In genomic region chr17:50638851-50639767, GRCh38 we compare ENCODE assay signal across 8 cellular contexts. TPM values are rescaled to one million over a fixed set of nuclear protein-coding genes. Genes with fewer than 3 reads are reported as not detected.
DNase-seq lines count a peak whose midpoint lies in the region; ATAC-seq and TF ChIP-seq lines count a peak whose summit lies in the region.
"Had no signal": no experiment of that assay in that cellular context is flagged by ENCODE, and none has a peak within 500 bp of the region (broad histone marks: within the 10 kb centered on the region; RNA-seq: fewer than 3 reads in every experiment).

No MANE protein-coding gene starts in this region.

- H3K9ac ChIP-seq in smooth muscle cell (ENCODE audit: low read depth): peak overlapping the region; percentile 19

- H3K27me3 ChIP-seq in smooth muscle cell (ENCODE audit: low read depth): peaks cover 27% of the 10 kb centered on the region

- H3F3A ChIP-seq in smooth muscle cell (ENCODE audit: low read depth): peaks cover 29% of the 10 kb centered on the region

- H2AFZ ChIP-seq in smooth muscle cell (ENCODE audit: low read depth): no peak overlapping the region

- H3K4me1 ChIP-seq in smooth muscle cell (ENCODE audit: low read depth): peaks cover 23% of the 10 kb centered on the region

- no peaks in the 10 kb centered on the region for H4K20me1 ChIP-seq in smooth muscle cell (ENCODE audit: low read depth)

- no peak for TF ChIP-seq CTCF in HFF-Myc (IDR thresholded peaks at IDR 0.05; ENCODE audit: low read depth, low read length, missing control alignments)
- TF ChIP-seq CTCF in WI38 (IDR thresholded peaks at IDR 0.05; ENCODE audit: low read depth, low read length): no peak
- TF ChIP-seq CTCF in smooth muscle cell (IDR thresholded peaks at IDR 0.05; ENCODE audit: borderline replicate concordance, insufficient read depth, poor library complexity, severe bottlenecking): no peak

- no peaks in the 10 kb centered on the region for H3K9me3 ChIP-seq in smooth muscle cell (replicated peaks; ENCODE audit: low read depth)

- H3K27ac ChIP-seq in smooth muscle cell (ENCODE audit: low read depth): peak overlapping the region; percentile 92
- H3K27ac ChIP-seq: SK-N-MC had no signal

- DNase-seq in HFF-Myc (ENCODE audit: extremely low read depth, low read depth) (peak; percentile 91), left ventricle myocardium superior (peak; percentile 88), smooth muscle cell (lab: John Stamatoyannopoulos, UW; ENCODE audit: unreplicated experiment) (peak; percentile 74)

- intact Hi-C loops in left ventricle myocardium superior (cut with micrococcal nuclease): no loop called here

- peak overlapping the region; percentile 61 for H3K4me2 ChIP-seq in smooth muscle cell

- H3K79me2 ChIP-seq in smooth muscle cell (ENCODE audit: low read depth): no peaks in the 10 kb centered on the region

- H3K36me3 ChIP-seq in smooth muscle cell (ENCODE audit: low read depth): no peaks in the 10 kb centered on the region

- H3K4me3 ChIP-seq in HFF-Myc (replicated peaks; ENCODE audit: low read depth, low read length) (no peak overlapping the region), WI38 (ENCODE audit: low read depth, low read length) (0 out of 2 replicates have a peak overlapping the region, but pooled peaks have one; percentile 15), smooth muscle cell (no peak overlapping the region)
- H3K4me3 ChIP-seq: SK-N-MC had no signal

- WGBS in smooth muscle cell (ENCODE audit: low lambda C conversion rate): 18% methylated on average over 10 of the region's 10 CpGs

- ATAC-seq in left ventricle myocardium superior (peak; percentile 91), HG02840 (IDR thresholded peaks at IDR 0.05; ENCODE audit: low FRiP score, unreplicated experiment) (no peak), HG03354 (IDR thresholded peaks at IDR 0.05; ENCODE audit: poor library complexity, severe bottlenecking, unreplicated experiment) (no peak), GM18858 (IDR thresholded peaks at IDR 0.05; ENCODE audit: unreplicated experiment) (no peak)

RNA-seq across cellular contexts. Expression of gene ABCC3, which starts 4.4 kb away (rescaled TPM):
- total RNA-seq in left ventricle myocardium superior: 0.37 TPM
- total RNA-seq in smooth muscle cell: 1.3 and 4.3 TPM in 2 replicates
- polyA plus RNA-seq in smooth muscle cell: 1.3 and 6.3 TPM in 2 replicates
